ENCODE assay signal across 8 cellular contexts in the genomic region with DNA sequence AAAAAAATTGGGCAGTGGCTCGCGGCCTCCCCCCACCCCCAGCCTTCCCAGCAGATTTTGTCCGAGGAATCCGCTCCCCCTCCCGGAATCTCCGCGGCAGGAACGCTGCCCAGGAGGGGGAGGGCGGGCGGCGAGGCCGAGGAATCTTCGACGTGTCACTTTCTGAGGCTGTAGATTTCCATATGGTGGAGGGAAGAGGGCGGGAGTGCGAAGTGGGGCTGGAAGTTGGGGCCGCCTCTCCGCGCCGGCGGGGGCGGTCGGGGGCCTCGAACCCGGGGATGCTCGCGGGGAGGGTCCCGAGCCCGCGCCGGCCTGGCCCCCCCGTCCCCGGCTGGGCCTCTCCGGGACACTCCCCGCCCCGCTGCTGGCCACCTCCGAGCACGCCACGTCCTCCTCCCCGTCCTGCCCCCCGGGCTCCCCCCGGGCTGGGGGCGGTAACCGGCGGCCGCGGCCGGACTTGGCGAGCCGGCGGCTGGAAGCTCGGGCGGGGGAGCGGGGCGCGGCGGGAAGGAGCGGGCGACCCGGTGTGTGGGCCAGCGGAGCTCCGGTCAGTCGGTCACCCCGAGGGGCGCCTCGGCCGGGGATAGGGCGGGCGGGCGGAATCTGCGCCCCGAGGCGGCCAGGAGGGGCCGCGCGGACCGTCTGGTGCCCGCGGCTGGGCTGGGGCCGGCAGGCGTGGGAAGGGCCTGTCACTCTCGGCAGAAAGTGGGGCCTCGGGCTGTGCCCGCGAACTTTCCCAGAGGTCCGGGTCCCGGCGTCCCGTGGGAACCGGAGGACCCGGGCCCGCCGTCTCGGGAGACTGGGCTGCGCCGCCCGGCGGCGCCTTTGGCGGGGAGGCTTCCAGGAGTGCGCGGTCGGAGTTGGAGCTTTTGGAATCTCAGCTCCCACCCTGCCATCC. TPM values are rescaled to one million over a fixed set of nuclear protein-coding genes. Genes with fewer than 3 reads are reported as not detected.
A peak's percentile ranks its signal among the peaks of the same experiment; 100 is the strongest.
DNase-seq lines count a peak whose midpoint lies in the region; ATAC-seq lines count a peak whose summit lies in the region.

No MANE protein-coding gene starts in this region.

- DNase-seq in NCI-H2081 (lab: John Stamatoyannopoulos, UW) (peak; percentile 52 to 62), NCI-H2081 treated with DMSO at 0.1 percent for 48 hours (lab: John Stamatoyannopoulos, UW) (no peak), NCI-H460 (ENCODE audit: extremely low read depth, low read depth) (peak; percentile 57), activated T-cell treated with anti-CD3 and anti-CD28 coated beads for 4 hours (peak; percentile 15), epidermal melanocyte (ENCODE audit: insufficient read length, low spot score) (peak; percentile 46)

- no peaks in the 10 kb centered on the region for H3K36me3 Mint-ChIP-seq in stimulated activated memory B cell treated with anti-CD40 and anti-IgM and Interleukin-4, amounts not matched to agents 10 μg/mL and 1 μg/mL and 100 μg/mL, for 72 hours

- H3K27me3 Mint-ChIP-seq in stimulated activated memory B cell treated with anti-CD40 and anti-IgM and Interleukin-4, amounts not matched to agents 10 μg/mL and 1 μg/mL and 100 μg/mL, for 72 hours, result peaks cover 15% of the 10 kb centered on the region

- H3K27ac ChIP-seq in mesodermal cell (ENCODE audit: low read depth, low read length, severe bottlenecking), result peak overlapping the region; percentile 98

- H3K36me3 ChIP-seq in mesodermal cell (ENCODE audit: control insufficient read depth, insufficient read depth, low read length), result peaks cover 16% of the 10 kb centered on the region

- H3K9me3 Mint-ChIP-seq in stimulated activated memory B cell treated with anti-CD40 and anti-IgM and Interleukin-4, amounts not matched to agents 10 μg/mL and 1 μg/mL and 100 μg/mL, for 72 hours, result no peaks in the 10 kb centered on the region

- ATAC-seq in HG02840 (IDR thresholded peaks at IDR 0.05; ENCODE audit: low FRiP score, unreplicated experiment), result peak; percentile 27
- ATAC-seq in stimulated activated memory B cell treated with anti-CD40 and anti-IgM and Interleukin-4, amounts not matched to agents 10 μg/mL and 1 μg/mL and 100 μg/mL, for 72 hours, result peak; percentile 66

- H3K4me3 ChIP-seq in mesodermal cell (ENCODE audit: extremely low read depth, insufficient read depth, low read length, poor library complexity, severe bottlenecking), result peak overlapping the region; percentile 98

- peak overlapping the region; percentile 95 for H3K4me3 Mint-ChIP-seq in stimulated activated memory B cell treated with anti-CD40 and anti-IgM and Interleukin-4, amounts not matched to agents 10 μg/mL and 1 μg/mL and 100 μg/mL, for 72 hours

- peaks cover 23% of the 10 kb centered on the region for H3K4me1 ChIP-seq in mesodermal cell (ENCODE audit: control insufficient read depth, insufficient read depth, low read length, poor library complexity, severe bottlenecking)

- 0% methylated on average over 62 to 68 of the region's 103 CpGs for WGBS in mesodermal cell (ENCODE audit: insufficient coverage in 2 of 2), 2 experiments

- H3K9me3 ChIP-seq in mesodermal cell (ENCODE audit: control insufficient read depth, low read length), result no peaks in the 10 kb centered on the region

- H3K4me1 Mint-ChIP-seq in stimulated activated memory B cell treated with anti-CD40 and anti-IgM and Interleukin-4, amounts not matched to agents 10 μg/mL and 1 μg/mL and 100 μg/mL, for 72 hours, result peaks cover 8% of the 10 kb centered on the region

- H3K27ac Mint-ChIP-seq in stimulated activated memory B cell treated with anti-CD40 and anti-IgM and Interleukin-4, amounts not matched to agents 10 μg/mL and 1 μg/mL and 100 μg/mL, for 72 hours, result peak overlapping the region; percentile 91

RNA-seq across cellular contexts. Expression of gene FNDC3B, which starts 0.9 kb away (rescaled TPM):
- total RNA-seq in NCI-H460 (2014; rRNA removed; shearing (Covaris generic)), result 46.3 and 51.4 TPM in 2 replicates
- polyA plus RNA-seq in NCI-H460 (2014; cell fraction: nucleus; rRNA removed), result 17.1 and 26.7 TPM in 2 replicates
- polyA plus RNA-seq in mesodermal cell (2013, experiment 1 of 2), result 65.4 TPM
- polyA plus RNA-seq in mesodermal cell (2013, experiment 2 of 2), result 55.8 TPM
